8 cellular contexts compared by ENCODE assay signal in the genomic region with DNA sequence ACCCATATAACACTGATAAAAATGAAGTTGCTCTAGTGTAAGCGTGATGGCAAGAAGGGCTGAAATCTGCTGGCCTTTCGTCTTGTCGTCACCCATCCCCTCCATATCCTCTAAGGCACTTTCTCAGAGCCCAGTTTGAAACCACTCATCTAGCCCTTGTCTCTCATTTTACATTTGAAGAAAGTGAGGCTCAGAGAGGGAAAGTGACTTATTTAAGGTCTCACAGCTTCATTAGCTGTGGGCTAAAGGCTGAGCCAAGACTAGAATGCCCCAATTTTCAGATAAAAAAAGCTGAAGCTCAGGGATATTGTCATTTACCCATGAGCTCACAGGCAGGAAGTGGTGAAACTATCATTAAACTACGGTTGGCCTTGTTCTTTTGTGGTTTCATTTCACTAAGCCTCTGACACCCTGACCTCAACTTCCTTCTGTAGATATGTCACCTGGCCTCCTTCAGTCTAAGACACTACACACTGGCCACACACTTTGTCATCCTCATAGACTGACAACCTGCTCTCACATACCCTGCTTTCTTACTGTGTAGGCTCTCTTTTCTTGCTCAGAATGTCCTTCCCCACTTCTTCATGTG.
DNase-seq lines count a peak whose midpoint lies in the region; ATAC-seq and TF ChIP-seq lines count a peak whose summit lies in the region.

No MANE protein-coding gene starts in this region.

- ATAC-seq in GM21381 (IDR thresholded peaks at IDR 0.05; ENCODE audit: unreplicated experiment) = peak; percentile 98

- H3K4me1 Mint-ChIP-seq in activated CD4-positive, alpha-beta memory T cell treated with anti-CD3 and anti-CD28 coated beads, Interleukin-2, amount 10 ng/mL, durations not matched to agents 7 days and 5 days = peaks cover 58% of the 10 kb centered on the region
- peaks cover 32% of the 10 kb centered on the region for H3K4me1 Mint-ChIP-seq in nephron progenitor cell

- POLR2A ChIA-PET in activated CD4-positive, alpha-beta memory T cell treated with anti-CD3 and anti-CD28 coated beads, Interleukin-2, amount 10 ng/mL, durations not matched to agents 7 days and 5 days (lab: Charles Lee) = interaction anchor here (1.2 to 2.2 kb wide), 5 partner anchors 10 to 442 kb away, joined by 3 to 18 read pairs (median 4); a partner anchor contains a TSS

- H3K27me3 Mint-ChIP-seq in activated CD4-positive, alpha-beta memory T cell treated with anti-CD3 and anti-CD28 coated beads, Interleukin-2, amount 10 ng/mL, durations not matched to agents 7 days and 5 days = peaks cover 2% of the 10 kb centered on the region
- H3K27me3 Mint-ChIP-seq in nephron progenitor cell (ENCODE audit: low read depth, poor library complexity) = peaks cover 2% of the 10 kb centered on the region

- no peaks in the 10 kb centered on the region for H3K36me3 Mint-ChIP-seq in activated CD4-positive, alpha-beta memory T cell treated with anti-CD3 and anti-CD28 coated beads, Interleukin-2, amount 10 ng/mL, durations not matched to agents 7 days and 5 days (ENCODE audit: low read depth)
- no peaks in the 10 kb centered on the region for H3K36me3 Mint-ChIP-seq in nephron progenitor cell (ENCODE audit: low read depth)

- peak overlapping the region; percentile 84 for H3K27ac Mint-ChIP-seq in activated CD4-positive, alpha-beta memory T cell treated with anti-CD3 and anti-CD28 coated beads, Interleukin-2, amount 10 ng/mL, durations not matched to agents 7 days and 5 days
- peak overlapping the region; percentile 16 for H3K27ac Mint-ChIP-seq in nephron progenitor cell

- H3K4me3 Mint-ChIP-seq in activated CD4-positive, alpha-beta memory T cell treated with anti-CD3 and anti-CD28 coated beads, Interleukin-2, amount 10 ng/mL, durations not matched to agents 7 days and 5 days = peak overlapping the region; percentile 18
- H3K4me3 Mint-ChIP-seq in nephron progenitor cell = no peak overlapping the region

- no peak for TF ChIP-seq CTCF in nephron progenitor cell (IDR thresholded peaks at IDR 0.05)

- CTCF ChIA-PET in activated CD4-positive, alpha-beta memory T cell treated with anti-CD3 and anti-CD28 coated beads, Interleukin-2, amount 10 ng/mL, durations not matched to agents 7 days and 5 days (lab: Charles Lee) = no interaction called here

- no peaks in the 10 kb centered on the region for H3K9me3 Mint-ChIP-seq in activated CD4-positive, alpha-beta memory T cell treated with anti-CD3 and anti-CD28 coated beads, Interleukin-2, amount 10 ng/mL, durations not matched to agents 7 days and 5 days
- H3K9me3 Mint-ChIP-seq in nephron progenitor cell = no peaks in the 10 kb centered on the region

- DNase-seq in DMS53 (lab: John Stamatoyannopoulos, UW) (peak; percentile 34), HK-2 (ENCODE audit: unreplicated experiment) (peak; percentile 10), nephron progenitor cell (no peak), mesenteric fat pad (ENCODE audit: low spot score) (no peak), middle frontal gyrus (ENCODE audit: extremely low spot score, low spot score) (no peak), mucosa of gallbladder (ENCODE audit: low spot score) (no peak)
- peak; percentile 72 for DNase-seq in activated CD4-positive, alpha-beta memory T cell treated with anti-CD3 and anti-CD28 coated beads, Interleukin-2, amount 10 ng/mL, durations not matched to agents 7 days and 5 days

Comparison
In these comparisons a context has a peak if more than half of its experiments do, and no peak if none do; other contexts are left out.
1. DNase-seq: peak in DMS53 (single experiment), HK-2 (single experiment) and activated CD4-positive, alpha-beta memory T cell treated with anti-CD3 and anti-CD28 coated beads, Interleukin-2, amount 10 ng/mL, durations not matched to agents 7 days and 5 days (single experiment); none in nephron progenitor cell (single experiment), mesenteric fat pad (single experiment), middle frontal gyrus (single experiment) and mucosa of gallbladder (single experiment).